ENCODE assay signal across 8 cellular contexts in genomic region chr15:75307778-75308390, GRCh38. TPM values are rescaled to one million over a fixed set of nuclear protein-coding genes. Genes with fewer than 3 reads are reported as not detected.
DNase-seq lines count a peak whose midpoint lies in the region; ATAC-seq lines count a peak whose summit lies in the region.

No MANE protein-coding gene starts in this region.

- H3K36me3 ChIP-seq in MG63 = no peaks in the 10 kb centered on the region

- ATAC-seq in T-helper 17 cell = peak; percentile 50
- no peak for ATAC-seq in GM19467 (IDR thresholded peaks at IDR 0.05; ENCODE audit: unreplicated experiment)

- H3K27me3 ChIP-seq in MG63 = peaks cover 42% of the 10 kb centered on the region

- peaks cover 77% of the 10 kb centered on the region for H3K27me3 Mint-ChIP-seq in T-helper 17 cell

- peaks cover 4% of the 10 kb centered on the region for H3K36me3 Mint-ChIP-seq in T-helper 17 cell (ENCODE audit: low read depth)

- H3K27ac Mint-ChIP-seq in T-helper 17 cell = no peak overlapping the region

- no peak overlapping the region for H3K4me3 Mint-ChIP-seq in T-helper 17 cell

- H3K4me3 ChIP-seq in MG63 = no peak overlapping the region

- DNase-seq in activated naive CD4-positive, alpha-beta T cell treated with Interleukin-2 at 50 U/mL for 16 hours = peak; percentile 4
- no peak for DNase-seq in activated naive CD4-positive, alpha-beta T cell treated with anti-CD3 and anti-CD28 coated beads, Interleukin-2, amount 50 U/mL, for 16 hours
- DNase-seq in MG63 (peak; percentile 37), T-helper 17 cell (no peak), foreskin melanocyte (peak; percentile 21), GOT3 (lab: John Stamatoyannopoulos, UW) (no peak)
- DNase-seq in stimulated activated CD4-positive, alpha-beta T cell treated with anti-CD3 and anti-CD28 coated beads, Interleukin-4, amount 100 ng/mL, for 48 hours (ENCODE audit: low read depth in 2 of 2) = peak; percentile 11 to 17

- H3K4me1 Mint-ChIP-seq in T-helper 17 cell = peaks cover 8% of the 10 kb centered on the region

- H3K9me3 ChIP-seq in MG63 = peaks cover 7% of the 10 kb centered on the region; the same call in 1 of the 2 replicates
- H3K9me3 ChIP-seq in T-helper 17 cell (ENCODE audit: control insufficient read depth, low read length, poor library complexity, severe bottlenecking) = no peaks in the 10 kb centered on the region

RNA-seq across cellular contexts. Expression of gene GOLGA6D, which starts 25.2 kb away (rescaled TPM):
- not detected in 2 replicates for total RNA-seq in MG63 (2014; rRNA removed; shearing (Covaris generic); ENCODE audit: low replicate concordance)
- total RNA-seq in T-helper 17 cell = under 1 TPM in 1 of 2 donors, not detected in 1; 0.10 TPM

RNA-seq across cellular contexts. Expression of gene COMMD4, which starts 28.0 kb away (rescaled TPM):
- 100 and 144 TPM in 2 replicates for total RNA-seq in MG63 (2014; rRNA removed; shearing (Covaris generic); ENCODE audit: low replicate concordance)
- 10 to 100 TPM; 24.7 to 27.3 TPM for total RNA-seq in T-helper 17 cell

RNA-seq across cellular contexts. Expression of gene NEIL1, which starts 39.0 kb away (rescaled TPM):
- not detected in 2 replicates for total RNA-seq in MG63 (2014; rRNA removed; shearing (Covaris generic); ENCODE audit: low replicate concordance)
- total RNA-seq in T-helper 17 cell = 10 to 100 TPM; 31.6 to 45.0 TPM

RNA-seq across cellular contexts. Expression of gene GOLGA6C, which starts 49.8 kb away (rescaled TPM):
- 0.22 TPM in 1 of 2 replicates, not detected in the other for total RNA-seq in MG63 (2014; rRNA removed; shearing (Covaris generic); ENCODE audit: low replicate concordance)
- not detected for total RNA-seq in T-helper 17 cell

Comparison
In these comparisons a context has a peak if more than half of its experiments do, and no peak if none do; other contexts are left out.
1. DNase-seq: peak in activated naive CD4-positive, alpha-beta T cell treated with Interleukin-2 at 50 U/mL for 16 hours (single experiment), MG63 (single experiment), foreskin melanocyte (single experiment) and stimulated activated CD4-positive, alpha-beta T cell treated with anti-CD3 and anti-CD28 coated beads, Interleukin-4, amount 100 ng/mL, for 48 hours (2 of 2); none in activated naive CD4-positive, alpha-beta T cell treated with anti-CD3 and anti-CD28 coated beads, Interleukin-2, amount 50 U/mL, for 16 hours (single experiment), T-helper 17 cell (0 of 3) and GOT3 (single experiment).
2. RNA of gene NEIL1, which starts 39.0 kb away (total RNA-seq): 31.6 to 45.0 TPM in T-helper 17 cell; not detected in MG63; every median in the first group is over 10 times any median in the second.